In the genomic region with DNA sequence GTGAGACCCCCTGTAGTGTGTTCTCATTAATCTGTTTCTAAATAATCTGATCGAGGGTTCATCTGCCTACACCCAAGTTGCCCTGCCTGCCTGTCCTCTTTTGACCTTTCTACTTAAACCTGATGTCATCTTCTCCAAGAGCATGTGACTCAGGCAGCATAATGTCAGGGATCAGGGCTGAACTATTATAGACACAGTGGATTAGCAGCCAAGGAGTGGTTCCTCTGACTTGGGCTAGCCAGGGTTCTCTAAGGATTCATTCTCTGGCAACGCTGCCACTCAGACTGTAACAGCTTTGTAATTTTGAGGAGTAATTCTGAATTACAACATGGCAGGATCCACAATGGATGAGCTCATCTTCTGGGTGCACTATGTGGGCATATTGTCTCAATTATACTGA, we compare ENCODE assay signal across 1 cellular context.
TF ChIP-seq lines count a peak whose summit lies in the region.

No MANE protein-coding gene starts in this region.

TF ChIP-seq in K562, 482 proteins besides CTCF, POLR2A, EP300 and RAD21 (continued from another document):
- no peak for TF ChIP-seq ZNF696 (CRISPR knock-in tag; conservative IDR thresholded peaks at IDR 0.05)
- TF ChIP-seq CEBPG (CRISPR knock-in tag; IDR thresholded peaks at IDR 0.05), result no peak
- TF ChIP-seq CEBPG (tag; conservative IDR thresholded peaks at IDR 0.05 in 1 of 2, IDR thresholded peaks at IDR 0.05 in 1 of 2), result no peak
- TF ChIP-seq FOXJ3 (CRISPR knock-in tag; IDR thresholded peaks at IDR 0.05), result no peak
- TF ChIP-seq, protein P1, sequence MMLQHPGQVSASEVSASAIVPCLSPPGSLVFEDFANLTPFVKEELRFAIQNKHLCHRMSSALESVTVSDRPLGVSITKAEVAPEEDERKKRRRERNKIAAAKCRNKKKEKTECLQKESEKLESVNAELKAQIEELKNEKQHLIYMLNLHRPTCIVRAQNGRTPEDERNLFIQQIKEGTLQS (IDR thresholded peaks at IDR 0.05), result peak; percentile 58; the same call in 1 of the 2 replicates
- TF ChIP-seq, protein P1 (CRISPR knock-in tag; conservative IDR thresholded peaks at IDR 0.05), result no peak
- no peak for TF ChIP-seq TCFL5 (CRISPR knock-in tag; conservative IDR thresholded peaks at IDR 0.05)
- TF ChIP-seq PHB (CRISPR knock-in tag; IDR thresholded peaks at IDR 0.05), result no peak
- no peak for TF ChIP-seq YBX1 (IDR thresholded peaks at IDR 0.05)
- TF ChIP-seq, protein P2, sequence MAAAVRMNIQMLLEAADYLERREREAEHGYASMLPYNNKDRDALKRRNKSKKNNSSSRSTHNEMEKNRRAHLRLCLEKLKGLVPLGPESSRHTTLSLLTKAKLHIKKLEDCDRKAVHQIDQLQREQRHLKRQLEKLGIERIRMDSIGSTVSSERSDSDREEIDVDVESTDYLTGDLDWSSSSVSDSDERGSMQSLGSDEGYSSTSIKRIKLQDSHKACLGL (CRISPR knock-in tag; IDR thresholded peaks at IDR 0.05; ENCODE audit: borderline replicate concordance, poor library complexity, severe bottlenecking), result no peak
- no peak for TF ChIP-seq WHSC1 (IDR thresholded peaks at IDR 0.05; ENCODE audit: low read length)
